1 cellular context compared by ENCODE assay signal in genomic region chr16:57358527-57359095, GRCh38.
A peak's percentile ranks its signal among the peaks of the same experiment; 100 is the strongest.
TF ChIP-seq lines count a peak whose summit lies in the region.

CCL22 (plus strand) TSS chr16:57358783; CDS start chr16:57358817, 34 bp downstream.

TF ChIP-seq in GM12878, 131 proteins besides CTCF, POLR2A, EP300 and RAD21 (continued from another document):
- TF ChIP-seq SMARCA5 (IDR thresholded peaks at IDR 0.05) = peak; percentile 43; the same call in 1 of the 2 replicates
- TF ChIP-seq ATF7 (IDR thresholded peaks at IDR 0.05; ENCODE audit: low read depth) = peak; percentile 26; the same call in 1 of the 2 replicates
- 0 out of 2 replicates have a peak, but pooled peaks have one; percentile 44 for TF ChIP-seq TCF3 (IDR thresholded peaks at IDR 0.05; ENCODE audit: borderline replicate concordance, insufficient read depth, low read depth, low read length)
- TF ChIP-seq RELA (IDR thresholded peaks at IDR 0.05; ENCODE audit: borderline replicate concordance, partially characterized antibody) = peak; percentile 33
- no peak for TF ChIP-seq CBX5 (IDR thresholded peaks at IDR 0.05; ENCODE audit: low read depth)
- TF ChIP-seq PAX5 (IDR thresholded peaks at IDR 0.05; ENCODE audit: borderline replicate concordance, low read depth, low read length) = no peak
- peak; percentile 7 for TF ChIP-seq SP1 (IDR thresholded peaks at IDR 0.05; ENCODE audit: low read depth, low read length)
- TF ChIP-seq EED (IDR thresholded peaks at IDR 0.05; ENCODE audit: low read depth) = peak; percentile 69
- TF ChIP-seq, protein P1, sequence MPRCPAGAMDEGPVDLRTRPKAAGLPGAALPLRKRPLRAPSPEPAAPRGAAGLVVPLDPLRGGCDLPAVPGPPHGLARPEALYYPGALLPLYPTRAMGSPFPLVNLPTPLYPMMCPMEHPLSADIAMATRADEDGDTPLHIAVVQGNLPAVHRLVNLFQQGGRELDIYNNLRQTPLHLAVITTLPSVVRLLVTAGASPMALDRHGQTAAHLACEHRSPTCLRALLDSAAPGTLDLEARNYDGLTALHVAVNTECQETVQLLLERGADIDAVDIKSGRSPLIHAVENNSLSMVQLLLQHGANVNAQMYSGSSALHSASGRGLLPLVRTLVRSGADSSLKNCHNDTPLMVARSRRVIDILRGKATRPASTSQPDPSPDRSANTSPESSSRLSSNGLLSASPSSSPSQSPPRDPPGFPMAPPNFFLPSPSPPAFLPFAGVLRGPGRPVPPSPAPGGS (IDR thresholded peaks at IDR 0.05; ENCODE audit: borderline replicate concordance, insufficient read depth, low read depth, low read length, poor library complexity, severe bottlenecking) = peak; percentile 47
- TF ChIP-seq RELB (IDR thresholded peaks at IDR 0.05; ENCODE audit: low read depth) = peak; percentile 46; the same call in 1 of the 2 replicates
- TF ChIP-seq IKZF2 (IDR thresholded peaks at IDR 0.05) = peak; percentile 6 to 40; a peak in 2 of 4 replicates
- 0 out of 2 replicates have a peak, but pooled peaks have one; percentile 23 for TF ChIP-seq JUNB (IDR thresholded peaks at IDR 0.05)
- 0 out of 2 replicates have a peak, but pooled peaks have one; percentile 6 for TF ChIP-seq IRF4 (IDR thresholded peaks at IDR 0.05; ENCODE audit: low read depth, low read length)
- TF ChIP-seq, protein P2, sequence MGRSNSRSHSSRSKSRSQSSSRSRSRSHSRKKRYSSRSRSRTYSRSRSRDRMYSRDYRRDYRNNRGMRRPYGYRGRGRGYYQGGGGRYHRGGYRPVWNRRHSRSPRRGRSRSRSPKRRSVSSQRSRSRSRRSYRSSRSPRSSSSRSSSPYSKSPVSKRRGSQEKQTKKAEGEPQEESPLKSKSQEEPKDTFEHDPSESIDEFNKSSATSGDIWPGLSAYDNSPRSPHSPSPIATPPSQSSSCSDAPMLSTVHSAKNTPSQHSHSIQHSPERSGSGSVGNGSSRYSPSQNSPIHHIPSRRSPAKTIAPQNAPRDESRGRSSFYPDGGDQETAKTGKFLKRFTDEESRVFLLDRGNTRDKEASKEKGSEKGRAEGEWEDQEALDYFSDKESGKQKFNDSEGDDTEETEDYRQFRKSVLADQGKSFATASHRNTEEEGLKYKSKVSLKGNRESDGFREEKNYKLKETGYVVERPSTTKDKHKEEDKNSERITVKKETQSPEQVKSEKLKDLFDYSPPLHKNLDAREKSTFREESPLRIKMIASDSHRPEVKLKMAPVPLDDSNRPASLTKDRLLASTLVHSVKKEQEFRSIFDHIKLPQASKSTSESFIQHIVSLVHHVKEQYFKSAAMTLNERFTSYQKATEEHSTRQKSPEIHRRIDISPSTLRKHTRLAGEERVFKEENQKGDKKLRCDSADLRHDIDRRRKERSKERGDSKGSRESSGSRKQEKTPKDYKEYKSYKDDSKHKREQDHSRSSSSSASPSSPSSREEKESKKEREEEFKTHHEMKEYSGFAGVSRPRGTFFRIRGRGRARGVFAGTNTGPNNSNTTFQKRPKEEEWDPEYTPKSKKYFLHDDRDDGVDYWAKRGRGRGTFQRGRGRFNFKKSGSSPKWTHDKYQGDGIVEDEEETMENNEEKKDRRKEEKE (IDR thresholded peaks at IDR 0.05) = no peak
- 0 out of 2 replicates have a peak, but pooled peaks have one; percentile 18 for TF ChIP-seq MTA3 (IDR thresholded peaks at IDR 0.05; ENCODE audit: borderline replicate concordance, low read length)
- TF ChIP-seq FOXM1 (IDR thresholded peaks at IDR 0.05; ENCODE audit: low read depth, low read length) = peak; percentile 45; the same call in 1 of the 2 replicates
- peak; percentile 63 for TF ChIP-seq CBFB (IDR thresholded peaks at IDR 0.05; ENCODE audit: low read depth)
- TF ChIP-seq, protein P3, sequence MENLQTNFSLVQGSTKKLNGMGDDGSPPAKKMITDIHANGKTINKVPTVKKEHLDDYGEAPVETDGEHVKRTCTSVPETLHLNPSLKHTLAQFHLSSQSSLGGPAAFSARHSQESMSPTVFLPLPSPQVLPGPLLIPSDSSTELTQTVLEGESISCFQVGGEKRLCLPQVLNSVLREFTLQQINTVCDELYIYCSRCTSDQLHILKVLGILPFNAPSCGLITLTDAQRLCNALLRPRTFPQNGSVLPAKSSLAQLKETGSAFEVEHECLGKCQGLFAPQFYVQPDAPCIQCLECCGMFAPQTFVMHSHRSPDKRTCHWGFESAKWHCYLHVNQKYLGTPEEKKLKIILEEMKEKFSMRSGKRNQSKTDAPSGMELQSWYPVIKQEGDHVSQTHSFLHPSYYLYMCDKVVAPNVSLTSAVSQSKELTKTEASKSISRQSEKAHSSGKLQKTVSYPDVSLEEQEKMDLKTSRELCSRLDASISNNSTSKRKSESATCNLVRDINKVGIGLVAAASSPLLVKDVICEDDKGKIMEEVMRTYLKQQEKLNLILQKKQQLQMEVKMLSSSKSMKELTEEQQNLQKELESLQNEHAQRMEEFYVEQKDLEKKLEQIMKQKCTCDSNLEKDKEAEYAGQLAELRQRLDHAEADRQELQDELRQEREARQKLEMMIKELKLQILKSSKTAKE (IDR thresholded peaks at IDR 0.05; ENCODE audit: low read depth, poor library complexity, severe bottlenecking) = no peak
- no peak for TF ChIP-seq NR2C1 (IDR thresholded peaks at IDR 0.05)
- no peak for TF ChIP-seq MXI1 (IDR thresholded peaks at IDR 0.05; ENCODE audit: low read depth, low read length)
- TF ChIP-seq MEF2B (IDR thresholded peaks at IDR 0.05; ENCODE audit: partially characterized antibody, poor library complexity, severe bottlenecking) = peak; percentile 30
- TF ChIP-seq MYC (IDR thresholded peaks at IDR 0.05; ENCODE audit: insufficient read depth, insufficient read length, insufficient replicate concordance, low read length, severe bottlenecking) = no peak
- 0 out of 2 replicates have a peak, but pooled peaks have one; percentile 16 for TF ChIP-seq MAX (IDR thresholded peaks at IDR 0.05; ENCODE audit: low read depth, low read length)
- no peak for TF ChIP-seq E2F4 (IDR thresholded peaks at IDR 0.05; ENCODE audit: low read depth, low read length)
- TF ChIP-seq BHLHE40 (IDR thresholded peaks at IDR 0.05; ENCODE audit: borderline replicate concordance in 1 of 2, low read depth in 2 of 2, low read length in 1 of 2) = peak; percentile 19 to 65; a peak in 2 of 4 replicates
- no peak for TF ChIP-seq ZNF207 (IDR thresholded peaks at IDR 0.05; ENCODE audit: borderline replicate concordance)
- TF ChIP-seq, protein P4, sequence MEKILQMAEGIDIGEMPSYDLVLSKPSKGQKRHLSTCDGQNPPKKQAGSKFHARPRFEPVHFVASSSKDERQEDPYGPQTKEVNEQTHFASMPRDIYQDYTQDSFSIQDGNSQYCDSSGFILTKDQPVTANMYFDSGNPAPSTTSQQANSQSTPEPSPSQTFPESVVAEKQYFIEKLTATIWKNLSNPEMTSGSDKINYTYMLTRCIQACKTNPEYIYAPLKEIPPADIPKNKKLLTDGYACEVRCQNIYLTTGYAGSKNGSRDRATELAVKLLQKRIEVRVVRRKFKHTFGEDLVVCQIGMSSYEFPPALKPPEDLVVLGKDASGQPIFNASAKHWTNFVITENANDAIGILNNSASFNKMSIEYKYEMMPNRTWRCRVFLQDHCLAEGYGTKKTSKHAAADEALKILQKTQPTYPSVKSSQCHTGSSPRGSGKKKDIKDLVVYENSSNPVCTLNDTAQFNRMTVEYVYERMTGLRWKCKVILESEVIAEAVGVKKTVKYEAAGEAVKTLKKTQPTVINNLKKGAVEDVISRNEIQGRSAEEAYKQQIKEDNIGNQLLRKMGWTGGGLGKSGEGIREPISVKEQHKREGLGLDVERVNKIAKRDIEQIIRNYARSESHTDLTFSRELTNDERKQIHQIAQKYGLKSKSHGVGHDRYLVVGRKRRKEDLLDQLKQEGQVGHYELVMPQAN (conservative IDR thresholded peaks at IDR 0.05) = 0 out of 2 replicates have a peak, but pooled peaks have one; percentile 44
- no peak for TF ChIP-seq EZH2 (IDR thresholded peaks at IDR 0.05; ENCODE audit: borderline replicate concordance, control insufficient read depth, low read depth, low read length)
- peak; percentile 88; the same call in 1 of the 2 replicates for TF ChIP-seq ZBED1 (IDR thresholded peaks at IDR 0.05; ENCODE audit: borderline replicate concordance)
- peak; percentile 94 for TF ChIP-seq SMAD5 (IDR thresholded peaks at IDR 0.05; ENCODE audit: low read depth)
- TF ChIP-seq, protein P5, sequence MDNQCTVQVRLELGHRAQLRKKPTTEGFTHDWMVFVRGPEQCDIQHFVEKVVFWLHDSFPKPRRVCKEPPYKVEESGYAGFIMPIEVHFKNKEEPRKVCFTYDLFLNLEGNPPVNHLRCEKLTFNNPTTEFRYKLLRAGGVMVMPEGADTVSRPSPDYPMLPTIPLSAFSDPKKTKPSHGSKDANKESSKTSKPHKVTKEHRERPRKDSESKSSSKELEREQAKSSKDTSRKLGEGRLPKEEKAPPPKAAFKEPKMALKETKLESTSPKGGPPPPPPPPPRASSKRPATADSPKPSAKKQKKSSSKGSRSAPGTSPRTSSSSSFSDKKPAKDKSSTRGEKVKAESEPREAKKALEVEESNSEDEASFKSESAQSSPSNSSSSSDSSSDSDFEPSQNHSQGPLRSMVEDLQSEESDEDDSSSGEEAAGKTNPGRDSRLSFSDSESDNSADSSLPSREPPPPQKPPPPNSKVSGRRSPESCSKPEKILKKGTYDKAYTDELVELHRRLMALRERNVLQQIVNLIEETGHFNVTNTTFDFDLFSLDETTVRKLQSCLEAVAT (IDR thresholded peaks at IDR 0.05) = no peak
- 0 out of 2 replicates have a peak, but pooled peaks have one; percentile 11 for TF ChIP-seq YY1 (IDR thresholded peaks at IDR 0.05; ENCODE audit: low read depth, low read length)
- no peak for TF ChIP-seq ZBTB40 (IDR thresholded peaks at IDR 0.05; ENCODE audit: borderline replicate concordance)
- no peak for TF ChIP-seq ESRRA (IDR thresholded peaks at IDR 0.05; ENCODE audit: low read length)
